ENCODE assay signal across 19 cellular contexts in the genomic region with DNA sequence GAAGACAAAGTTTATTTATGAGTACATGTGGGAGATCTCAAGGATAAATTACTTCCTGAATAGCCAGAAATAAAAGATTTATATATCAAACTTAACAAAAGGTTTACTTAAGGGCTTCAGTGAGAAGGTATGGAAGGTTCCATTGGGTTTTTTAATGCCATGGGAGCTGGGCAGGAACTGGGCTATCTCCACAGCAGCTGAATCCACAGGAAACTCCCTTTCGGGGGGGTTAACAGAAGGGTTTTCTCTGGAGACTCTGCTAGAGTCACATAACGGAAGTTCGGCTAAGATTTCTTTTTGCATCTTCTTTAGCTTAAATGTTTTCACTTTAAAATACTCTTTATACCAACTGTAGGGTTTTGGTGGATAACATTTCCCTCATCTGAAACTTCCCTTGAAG.
"Had no signal": no experiment of that assay in that cellular context is flagged by ENCODE, and none has a peak within 500 bp of the region (broad histone marks: within the 10 kb centered on the region; RNA-seq: fewer than 3 reads in every experiment).

No MANE protein-coding gene starts in this region.

- H3K27me3 ChIP-seq: dorsolateral prefrontal cortex, esophagus muscularis mucosa, gastroesophageal sphincter, neural progenitor cell, pancreas, right lobe of liver, tibial artery, upper lobe of left lung, uterus had no signal

- DNase-seq: cortex of kidney; dorsolateral prefrontal cortex; effector CD8-positive, alpha-beta T cell; glutamatergic neuron; immature natural killer cell; left ventricle myocardium superior; natural killer cell; occipital lobe; pancreas; right lobe of liver; stimulated activated CD4-positive, alpha-beta T cell treated with anti-CD3 and anti-CD28 coated beads, Interleukin-4, amount 100 ng/mL, for 1 hour; tibial artery; upper lobe of left lung; uterus had no signal

- H3K9ac ChIP-seq: neural progenitor cell had no signal

- H3K4me2 ChIP-seq: neural progenitor cell had no signal

- H3K27ac ChIP-seq: dorsolateral prefrontal cortex, esophagus muscularis mucosa, gastroesophageal sphincter, neural progenitor cell, pancreas, prostate gland, right lobe of liver, tibial artery, upper lobe of left lung, uterus had no signal

- H3K36me3 ChIP-seq: esophagus muscularis mucosa, gastroesophageal sphincter, neural progenitor cell, pancreas, prostate gland, right lobe of liver, tibial artery, upper lobe of left lung, uterus had no signal

- H2AFZ ChIP-seq: neural progenitor cell had no signal

- H3K9me3 ChIP-seq: esophagus muscularis mucosa, gastroesophageal sphincter, pancreas, prostate gland, right lobe of liver, tibial artery, upper lobe of left lung, uterus had no signal

- H3K4me1 ChIP-seq: esophagus muscularis mucosa, gastroesophageal sphincter, neural progenitor cell, pancreas, prostate gland, right lobe of liver, tibial artery, upper lobe of left lung, uterus had no signal

- H3K4me3 ChIP-seq: dorsolateral prefrontal cortex, esophagus muscularis mucosa, gastroesophageal sphincter, lung, neural progenitor cell, pancreas, prostate gland, right lobe of liver, tibial artery, upper lobe of left lung, uterus had no signal
